Comparison of ENCODE assay signal across 8 cellular contexts in the genomic region with DNA sequence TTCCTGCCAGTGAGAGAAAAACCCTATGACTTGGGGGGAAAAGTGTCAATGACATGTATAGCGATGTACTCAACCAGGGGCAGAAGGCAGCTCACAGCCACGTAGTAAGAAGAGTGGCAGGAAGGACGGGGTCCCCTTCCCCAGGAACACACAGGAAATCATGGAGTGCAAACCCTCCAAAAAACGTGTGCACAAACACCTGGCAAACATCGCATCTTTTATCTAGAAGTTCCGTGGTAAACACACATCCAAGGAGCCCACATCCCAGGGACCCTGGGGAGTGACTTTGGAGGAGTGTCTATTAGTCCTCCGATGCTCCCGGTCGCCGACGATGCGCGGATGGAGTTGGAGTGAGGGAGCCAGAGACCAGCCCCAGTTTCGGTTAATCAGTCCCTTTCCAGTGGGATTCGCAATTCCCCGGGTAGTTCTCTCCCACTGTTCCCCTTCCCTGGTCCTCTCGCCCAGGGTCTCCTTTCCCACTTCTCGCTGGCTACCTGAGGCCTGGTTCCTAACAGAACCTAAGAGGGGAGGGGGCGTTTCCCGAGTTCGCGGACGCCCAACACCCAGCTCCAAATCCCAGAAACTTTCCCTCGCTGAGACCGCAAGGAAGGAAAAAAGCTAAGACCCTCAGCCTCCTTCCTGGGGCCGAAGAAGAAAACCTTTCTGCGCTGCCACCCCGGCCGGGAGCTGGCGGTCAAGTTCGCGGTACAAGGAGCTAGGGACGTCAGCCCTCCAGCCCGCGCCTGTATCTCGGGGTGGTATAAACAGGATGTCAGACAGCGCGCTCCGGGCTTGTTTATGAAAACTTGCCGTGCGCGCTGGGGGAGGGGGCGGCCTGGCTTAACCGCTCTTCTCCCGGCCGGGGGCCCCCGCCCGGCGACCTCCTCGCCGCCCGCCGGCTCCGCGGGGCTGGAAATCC. TPM values are rescaled to one million over a fixed set of nuclear protein-coding genes. Genes with fewer than 3 reads are reported as not detected.
DNase-seq lines count a peak whose midpoint lies in the region; ATAC-seq and TF ChIP-seq lines count a peak whose summit lies in the region.

No MANE protein-coding gene starts in this region.

- H3K4me3 ChIP-seq in dorsolateral prefrontal cortex, result peak overlapping the region; percentile 63 to 99 (median 87)
- H3K4me3 ChIP-seq in lung, result peak overlapping the region; percentile 97

- peaks cover 2% of the 10 kb centered on the region; the same call in 1 of the 2 replicates for H3K27me3 Mint-ChIP-seq in HFFc6 (ENCODE audit: insufficient read depth)

- no peaks in the 10 kb centered on the region for H3K9me3 Mint-ChIP-seq in HFFc6

- intact Hi-C loops in dorsolateral prefrontal cortex (cut with DNase I), result loop anchor here (5.0 to 10.0 kb wide), 5 partner anchors 37 to 729 kb away; no protein-coding TSS in a partner anchor

- H3K36me3 ChIP-seq in lung (ENCODE audit: control insufficient read depth in 2 of 2, insufficient read depth in 2 of 2, low read length in 2 of 2), result no peaks in the 10 kb centered on the region

- peaks cover 2 to 17% of the 10 kb centered on the region in 2 donors for H3K4me1 ChIP-seq in lung (ENCODE audit: control insufficient read depth in 2 of 2, insufficient read depth in 2 of 2, low read length in 2 of 2)

- DNase-seq in GM13977 (ENCODE audit: low spot score) (peak; percentile 72), HFFc6 (peak; percentile 21), NCI-H146 (lab: John Stamatoyannopoulos, UW) (peak; percentile 65), dorsolateral prefrontal cortex (peak in 7 of 10 donors; percentile 35 to 59 (median 44)), lung (ENCODE audit: low spot score) (peak; percentile 52), NCI-H187 treated with DMSO at 0.1 percent for 48 hours (lab: John Stamatoyannopoulos, UW) (no peak)
- DNase-seq in activated CD4-positive, alpha-beta T cell treated with anti-CD3 and anti-CD28 coated beads, Interleukin-2, amount 50 U/mL, for 4 hours, result peak; percentile 54 to 61
- DNase-seq in stimulated activated CD8-positive, alpha-beta memory T cell treated with anti-CD3 and anti-CD28 coated beads, Interleukin-12 subunit alpha, Interleukin-12 subunit beta, amount 100 ng/mL, for 1 hour (ENCODE audit: low read depth), result peak; percentile 60

- H3K4me3 Mint-ChIP-seq in HFFc6, result peak overlapping the region; percentile 92

- peak overlapping the region; percentile 39 to 96 (median 84) for H3K27ac ChIP-seq in dorsolateral prefrontal cortex
- H3K27ac ChIP-seq in lung (ENCODE audit: low read depth in 1 of 2, low read length in 1 of 2), result peak overlapping the region; percentile 98 to 99

- peak overlapping the region; percentile 87 for H3K27ac Mint-ChIP-seq in HFFc6

- TF ChIP-seq CTCF in GM13977 (IDR thresholded peaks at IDR 0.05; ENCODE audit: extremely low read depth, insufficient read depth, missing control alignments) (no peak), HFFc6 (IDR thresholded peaks at IDR 0.05) (no peak), dorsolateral prefrontal cortex (IDR thresholded peaks at IDR 0.05 in 54 of 56, conservative IDR thresholded peaks at IDR 0.05 in 2 of 56; ENCODE audit: low read depth in 1 of 56, partially characterized antibody in 56 of 56) (no peak), lung (IDR thresholded peaks at IDR 0.05; ENCODE audit: control extremely low read depth, extremely low read depth) (no peak)

- no peaks in the 10 kb centered on the region for H3K9me3 ChIP-seq in lung (ENCODE audit: control insufficient read depth in 2 of 2, insufficient read depth in 1 of 2, low read length in 1 of 2)

- peak; percentile 46 for ATAC-seq in lung (ENCODE audit: insufficient read depth, low FRiP score)

- H3K27me3 ChIP-seq in dorsolateral prefrontal cortex (no peaks in the 10 kb centered on the region), lung (ENCODE audit: control insufficient read depth, insufficient read depth) (no peaks in the 10 kb centered on the region)

- WGBS in lung, 2 donors, result 1% methylated on average over 51 to 55 of the region's 55 CpGs

- in situ Hi-C loops in GM13977 (cut with MboI; ENCODE audit: low pct_unique_long_range_greater_than_20kb, low sequenced_read_pairs, unreplicated experiment), result no loop called here

- peaks cover 56% of the 10 kb centered on the region for H3K4me1 Mint-ChIP-seq in HFFc6 (ENCODE audit: low read depth)

- peaks cover 5% of the 10 kb centered on the region for H3K36me3 Mint-ChIP-seq in HFFc6 (ENCODE audit: low read depth)

RNA-seq across cellular contexts. Expression of a gene that starts 0.9 kb away (rescaled TPM):
- 100 to 1,000 TPM in 2 of 6 experiments, 10 to 100 TPM in 4; 90.0 to 104 (median 98.3) TPM for total RNA-seq in HFFc6 (2021; fragmentation: NEBNext Ultra II Directional; extraction: Animal tissue kit (Norgen Biotek cat#: 25700))
- total RNA-seq in dorsolateral prefrontal cortex, result 100 to 1,000 TPM in 5 of 120 experiments, 10 to 100 TPM in 115; 57.7 to 112 (median 83.0) TPM
- total RNA-seq in lung, result 100 to 1,000 TPM; 145 to 162 TPM
- polyA plus RNA-seq in lung, result 10 to 100 TPM; 26.7 to 87.1 TPM
